11 cellular contexts compared by ENCODE assay signal in genomic region chr3:13416002-13416793, GRCh38. TPM values are rescaled to one million over a fixed set of nuclear protein-coding genes. Genes with fewer than 3 reads are reported as not detected.
A peak's percentile ranks its signal among the peaks of the same experiment; 100 is the strongest.
DNase-seq lines count a peak whose midpoint lies in the region; ATAC-seq and TF ChIP-seq lines count a peak whose summit lies in the region.
"Had no signal": no experiment of that assay in that cellular context is flagged by ENCODE, and none has a peak within 500 bp of the region (broad histone marks: within the 10 kb centered on the region; RNA-seq: fewer than 3 reads in every experiment).

No MANE protein-coding gene starts in this region.

- peaks cover 12% of the 10 kb centered on the region for H3K27me3 ChIP-seq in neural progenitor cell
- H3K27me3 ChIP-seq: pancreas had no signal

- POLR2A ChIA-PET in GM10248 (lab: Yijun Ruan, JAX), result no interaction called here

- peaks cover 4% of the 10 kb centered on the region for H3K36me3 Mint-ChIP-seq in activated naive CD8-positive, alpha-beta T cell
- H3K36me3 Mint-ChIP-seq in neural progenitor cell, result no peaks in the 10 kb centered on the region

- H3K79me2 ChIP-seq in neural progenitor cell (ENCODE audit: low read depth), result peaks cover 56% of the 10 kb centered on the region

- no peak overlapping the region for H2AFZ ChIP-seq in neural progenitor cell (replicated peaks)

- peaks cover 8% of the 10 kb centered on the region for H3F3A ChIP-seq in neural progenitor cell (ENCODE audit: low read depth)

- peaks cover 54% of the 10 kb centered on the region for H4K20me1 ChIP-seq in neural progenitor cell (ENCODE audit: low read depth)

- peaks cover 63% of the 10 kb centered on the region for H3K4me1 Mint-ChIP-seq in activated naive CD8-positive, alpha-beta T cell (ENCODE audit: low read depth)
- peaks cover 35% of the 10 kb centered on the region for H3K4me1 Mint-ChIP-seq in neural progenitor cell

- TF ChIP-seq CTCF in GM10248 (IDR thresholded peaks at IDR 0.05; ENCODE audit: control extremely low read depth, extremely low read depth, low read depth, missing control alignments), result peak; percentile 48
- peak; percentile 58 for TF ChIP-seq CTCF in neural progenitor cell (IDR thresholded peaks at IDR 0.05)

- H3K27me3 Mint-ChIP-seq in activated naive CD8-positive, alpha-beta T cell, result no peaks in the 10 kb centered on the region
- peaks cover 12% of the 10 kb centered on the region for H3K27me3 Mint-ChIP-seq in neural progenitor cell (ENCODE audit: insufficient read depth, low read depth)

- H3K4me3 ChIP-seq in neural progenitor cell, result no peak overlapping the region
- H3K4me3 ChIP-seq: pancreas, SK-N-MC had no signal

- H3K4me3 Mint-ChIP-seq in activated naive CD8-positive, alpha-beta T cell, result peak overlapping the region; percentile 94
- no peak overlapping the region for H3K4me3 Mint-ChIP-seq in neural progenitor cell

- H3K9me3 ChIP-seq in KOPT-K1 (ENCODE audit: insufficient read depth, low read length, poor library complexity, severe bottlenecking), result no peaks in the 10 kb centered on the region
- H3K9me3 ChIP-seq in neural progenitor cell (ENCODE audit: low read depth), result no peaks in the 10 kb centered on the region
- H3K9me3 ChIP-seq: pancreas had no signal

- no peaks in the 10 kb centered on the region for H3K9me3 Mint-ChIP-seq in activated naive CD8-positive, alpha-beta T cell (ENCODE audit: low read depth)
- H3K9me3 Mint-ChIP-seq in neural progenitor cell, result no peaks in the 10 kb centered on the region

- CTCF ChIA-PET in GM10248 (lab: Yijun Ruan, JAX), result interaction anchor here (0.9 to 6.1 kb wide), 7 partner anchors 9 to 324 kb away, joined by 3 to 35 read pairs (median 6); no protein-coding TSS in a partner anchor

- H3K27ac Mint-ChIP-seq in activated naive CD8-positive, alpha-beta T cell, result peak overlapping the region; percentile 96
- no peak overlapping the region for H3K27ac Mint-ChIP-seq in neural progenitor cell

- peak overlapping the region; percentile 69 for H3K27ac ChIP-seq in KOPT-K1 (ENCODE audit: low read depth, low read length, poor library complexity, severe bottlenecking)
- no peak overlapping the region for H3K27ac ChIP-seq in neural progenitor cell
- H3K27ac ChIP-seq: pancreas, SK-N-MC had no signal

- peaks cover 20% of the 10 kb centered on the region for H3K4me1 ChIP-seq in neural progenitor cell

- H3K36me3 ChIP-seq in KOPT-K1 (ENCODE audit: insufficient read depth, low read length) (peaks cover 36% of the 10 kb centered on the region), neural progenitor cell (no peaks in the 10 kb centered on the region)
- H3K36me3 ChIP-seq: pancreas had no signal

- H3K9ac ChIP-seq in neural progenitor cell, result no peak overlapping the region

- ATAC-seq in GM19463 (IDR thresholded peaks at IDR 0.05; ENCODE audit: unreplicated experiment), result no peak
- ATAC-seq: pancreas had no signal

- H3K4me2 ChIP-seq in neural progenitor cell, result no peak overlapping the region

- DNase-seq in GM10248 (ENCODE audit: extremely low spot score) (no peak), neural progenitor cell (ENCODE audit: low spot score) (peak; percentile 41), GDM1 (lab: John Stamatoyannopoulos, UW) (no peak), NCI-H2227 (lab: John Stamatoyannopoulos, UW; ENCODE audit: unreplicated experiment) (no peak)
- DNase-seq: aorta, NCI-H1417, pancreas had no signal

RNA-seq across cellular contexts. Expression of gene NUP210, which starts 3.9 kb away (rescaled TPM):
- 37.1 and 78.9 TPM in 2 replicates for total RNA-seq in neural progenitor cell (ENCODE audit: low replicate concordance)
